Comparison of ENCODE assay signal across 8 cellular contexts in the genomic region with DNA sequence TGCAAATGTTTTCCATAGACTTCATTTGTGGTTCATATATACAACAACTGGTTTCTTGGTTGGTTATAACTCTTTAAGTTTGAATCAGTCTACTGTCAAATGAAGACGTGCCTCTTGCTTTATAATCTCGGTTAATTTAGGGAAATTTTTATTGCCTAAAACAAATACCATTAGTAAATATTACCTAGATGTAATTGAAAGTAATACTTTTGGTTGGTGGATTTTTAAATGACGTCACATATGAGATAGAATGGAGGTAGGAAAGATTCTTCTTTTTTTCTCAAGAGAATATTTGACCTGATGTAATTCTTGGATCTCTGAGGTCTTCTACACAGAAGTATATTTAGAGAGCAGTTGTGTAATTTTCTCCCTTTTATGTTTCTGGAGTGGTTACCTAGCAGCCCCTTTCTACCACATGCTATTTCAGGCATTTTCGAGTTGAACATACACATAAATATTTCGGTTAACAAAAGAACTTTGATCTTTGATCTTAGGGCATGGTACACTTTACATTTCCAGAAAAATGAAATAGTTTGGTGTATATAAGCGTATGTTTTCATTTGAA. TPM values are rescaled to one million over a fixed set of nuclear protein-coding genes. Genes with fewer than 3 reads are reported as not detected.
A peak's percentile ranks its signal among the peaks of the same experiment; 100 is the strongest.
DNase-seq lines count a peak whose midpoint lies in the region; ATAC-seq and TF ChIP-seq lines count a peak whose summit lies in the region.

No MANE protein-coding gene starts in this region.

- DNase-seq in AG04449 (ENCODE audit: low read depth, low spot score), result no peak
- DNase-seq in Peyer's patch, result no peak
- no peak for DNase-seq in dorsolateral prefrontal cortex
- DNase-seq in natural killer cell treated with Interleukin-12 subunit alpha and Interleukin-12 subunit beta and Interleukin-15 and Interleukin-18, amount 100 ng/mL, for 72 hours (ENCODE audit: low spot score), result no peak
- no peak for DNase-seq in AG08396 (ENCODE audit: low spot score)

- H3K4me3 ChIP-seq in AG04449 (ENCODE audit: low read depth, low read length) (peak overlapping the region; percentile 79), Peyer's patch (peak overlapping the region; percentile 53 to 64 (median 60)), dorsolateral prefrontal cortex (peak overlapping the region; percentile 60 to 93 (median 77))

- POLR2A ChIA-PET in AG04449 (lab: Yijun Ruan, JAX), result no interaction called here

- peak overlapping the region; percentile 91 to 95 for H3K27ac Mint-ChIP-seq in natural killer cell treated with Interleukin-12 subunit alpha and Interleukin-12 subunit beta and Interleukin-15 and Interleukin-18, amount 100 ng/mL, for 72 hours

- H3K27ac ChIP-seq in Peyer's patch (peak overlapping the region; percentile 91 to 95 (median 93)), dorsolateral prefrontal cortex (peak overlapping the region in 55 of 59 donors; percentile 2 to 100 (median 99))

- intact Hi-C loops in dorsolateral prefrontal cortex (cut with DNase I), result loop anchor here (5.0 to 10.0 kb wide), 3 partner anchors 40 to 248 kb away; no protein-coding TSS in a partner anchor

- no peaks in the 10 kb centered on the region for H3K4me1 ChIP-seq in Peyer's patch

- TF ChIP-seq CTCF in AG04449 (IDR thresholded peaks at IDR 0.05; ENCODE audit: insufficient read depth, low read length, missing control alignments) (no peak), Peyer's patch (IDR thresholded peaks at IDR 0.05) (no peak), dorsolateral prefrontal cortex (IDR thresholded peaks at IDR 0.05 in 54 of 56, conservative IDR thresholded peaks at IDR 0.05 in 2 of 56; ENCODE audit: low read depth in 1 of 56, partially characterized antibody in 56 of 56) (no peak)

- no peaks in the 10 kb centered on the region for H3K9me3 ChIP-seq in Peyer's patch

- no peaks in the 10 kb centered on the region for H3K36me3 ChIP-seq in Peyer's patch

- CTCF ChIA-PET in AG04449 (lab: Yijun Ruan, JAX), result interaction anchor here (2.2 to 2.6 kb wide), 3 partner anchors 112 to 181 kb away, joined by 8 to 18 read pairs (median 11); no protein-coding TSS in a partner anchor

- H3K27me3 Mint-ChIP-seq in natural killer cell treated with Interleukin-12 subunit alpha and Interleukin-12 subunit beta and Interleukin-15 and Interleukin-18, amount 100 ng/mL, for 72 hours, result no peaks in the 10 kb centered on the region

- peak; percentile 34 for ATAC-seq in GM18498 (IDR thresholded peaks at IDR 0.05; ENCODE audit: unreplicated experiment)
- peak; percentile 45 for ATAC-seq in HG02981 (IDR thresholded peaks at IDR 0.05; ENCODE audit: unreplicated experiment)
- ATAC-seq in natural killer cell treated with Interleukin-12 subunit alpha and Interleukin-12 subunit beta and Interleukin-15 and Interleukin-18, amount 100 ng/mL, for 72 hours, result no peak
- no peak for ATAC-seq in esophagus mucosa

- H3K9me3 Mint-ChIP-seq in natural killer cell treated with Interleukin-12 subunit alpha and Interleukin-12 subunit beta and Interleukin-15 and Interleukin-18, amount 100 ng/mL, for 72 hours, result no peaks in the 10 kb centered on the region

- H3K4me3 Mint-ChIP-seq in natural killer cell treated with Interleukin-12 subunit alpha and Interleukin-12 subunit beta and Interleukin-15 and Interleukin-18, amount 100 ng/mL, for 72 hours, result peak overlapping the region; percentile 89

- no peak for TF ChIP-seq POLR2A in Peyer's patch (IDR thresholded peaks at IDR 0.05)

- peaks cover 24 to 46% of the 10 kb centered on the region in 2 donors for H3K4me1 Mint-ChIP-seq in natural killer cell treated with Interleukin-12 subunit alpha and Interleukin-12 subunit beta and Interleukin-15 and Interleukin-18, amount 100 ng/mL, for 72 hours (ENCODE audit: low read depth in 2 of 2)

- H3K27me3 ChIP-seq in Peyer's patch (no peaks in the 10 kb centered on the region), dorsolateral prefrontal cortex (no peaks in the 10 kb centered on the region)

- H3K36me3 Mint-ChIP-seq in natural killer cell treated with Interleukin-12 subunit alpha and Interleukin-12 subunit beta and Interleukin-15 and Interleukin-18, amount 100 ng/mL, for 72 hours, result peaks cover 18% of the 10 kb centered on the region

RNA-seq across cellular contexts. Expression of a gene that starts 1.7 kb away (rescaled TPM):
- total RNA-seq in Peyer's patch (100 to 1,000 TPM in 1 of 4 donors, 10 to 100 TPM in 3; 24.3 to 193 (median 39.0) TPM), dorsolateral prefrontal cortex (10 to 100 TPM; 49.2 to 99.3 (median 71.5) TPM), esophagus mucosa (55.0 TPM)
- total RNA-seq in natural killer cell treated with Interleukin-12 subunit alpha and Interleukin-12 subunit beta and Interleukin-15 and Interleukin-18, amount 100 ng/mL, for 72 hours, result 100 to 1,000 TPM in 1 of 2 donors, 10 to 100 TPM in 1; 85.3 to 107 TPM

Comparison
In these comparisons a context has a peak if more than half of its experiments do, and no peak if none do; other contexts are left out.
1. ATAC-seq: peak in GM18498 (single experiment) and HG02981 (single experiment); none in natural killer cell treated with Interleukin-12 subunit alpha and Interleukin-12 subunit beta and Interleukin-15 and Interleukin-18, amount 100 ng/mL, for 72 hours (0 of 2) and esophagus mucosa (single experiment).
2. Peak in every context shown above with its lines, with median percentiles within 50 percentile points of each other: H3K4me3 ChIP-seq.